11 cellular contexts compared by ENCODE assay signal in genomic region chr2:28407976-28408690, GRCh38. TPM values are rescaled to one million over a fixed set of nuclear protein-coding genes. Genes with fewer than 3 reads are reported as not detected.
DNase-seq lines count a peak whose midpoint lies in the region; ATAC-seq and TF ChIP-seq lines count a peak whose summit lies in the region.
"Had no signal": no experiment of that assay in that cellular context is flagged by ENCODE, and none has a peak within 500 bp of the region (broad histone marks: within the 10 kb centered on the region; RNA-seq: fewer than 3 reads in every experiment).

No MANE protein-coding gene starts in this region.

- peak overlapping the region; percentile 69 for H3K27ac ChIP-seq in CD4-positive, alpha-beta memory T cell (ENCODE audit: low read depth, low read length)
- no peak overlapping the region for H3K27ac ChIP-seq in body of pancreas

- H3K4me1 Mint-ChIP-seq in CD4-positive, alpha-beta memory T cell, result peaks cover 45 to 87% (median 66%) of the 10 kb centered on the region in 4 donors
- peaks cover 97% of the 10 kb centered on the region for H3K4me1 Mint-ChIP-seq in dendritic cell treated with granulocyte-macrophage colony-stimulating factor and Interleukin-4, amounts not matched to agents 40 ng/mL and 50 ng/mL, for 4 days (ENCODE audit: low read depth)
- H3K4me1 Mint-ChIP-seq in osteocyte (ENCODE audit: unreplicated experiment), result peaks cover 45% of the 10 kb centered on the region

- H3K4me3 ChIP-seq in CD4-positive, alpha-beta memory T cell (ENCODE audit: low read length in 2 of 2), result no peak overlapping the region
- no peak overlapping the region for H3K4me3 ChIP-seq in body of pancreas

- WGBS in body of pancreas, 2 donors, result 82 to 86% methylated on average over 5 of the region's 5 CpGs

- peaks cover 20% of the 10 kb centered on the region for H3K36me3 ChIP-seq in CD4-positive, alpha-beta memory T cell (ENCODE audit: insufficient read depth, low read length)
- H3K36me3 ChIP-seq in body of pancreas (replicated peaks in 1 of 2; ENCODE audit: insufficient read depth in 1 of 2, low read depth in 2 of 2), result peaks cover 35 to 61% of the 10 kb centered on the region in 2 donors

- no peak for TF ChIP-seq POLR2A in body of pancreas (IDR thresholded peaks at IDR 0.05)

- H3K9me3 Mint-ChIP-seq in CD4-positive, alpha-beta memory T cell, result peaks cover 0 to 3% (median 0%) of the 10 kb centered on the region in 8 donors
- H3K9me3 Mint-ChIP-seq in dendritic cell treated with granulocyte-macrophage colony-stimulating factor and Interleukin-4, amounts not matched to agents 40 ng/mL and 50 ng/mL, for 4 days, result no peaks in the 10 kb centered on the region
- no peaks in the 10 kb centered on the region for H3K9me3 Mint-ChIP-seq in osteocyte (ENCODE audit: unreplicated experiment)

- intact Hi-C loops in CD4-positive, alpha-beta memory T cell (cut with micrococcal nuclease), result loop anchor here (2.0 kb wide), 1 partner anchor 17 kb away; no protein-coding TSS in a partner anchor
- intact Hi-C loops in dendritic cell treated with granulocyte-macrophage colony-stimulating factor and Interleukin-4, amounts not matched to agents 40 ng/mL and 50 ng/mL, for 4 days (cut with micrococcal nuclease), result loop anchor here (5.0 kb wide), 1 partner anchor 44 kb away; no protein-coding TSS in a partner anchor
- intact Hi-C loops in body of pancreas (cut with DNase I), result loop anchor here (10.0 kb wide), 1 partner anchor 693 kb away; no protein-coding TSS in a partner anchor

- peaks cover 68% of the 10 kb centered on the region for H3K4me1 ChIP-seq in CD4-positive, alpha-beta memory T cell (ENCODE audit: insufficient read depth, low read length)
- peaks cover 2% of the 10 kb centered on the region for H3K4me1 ChIP-seq in body of pancreas

- peak overlapping the region in 3 of 8 donors; percentile 10 to 25 (median 25) for H3K4me3 Mint-ChIP-seq in CD4-positive, alpha-beta memory T cell
- peak overlapping the region; percentile 20 for H3K4me3 Mint-ChIP-seq in dendritic cell treated with granulocyte-macrophage colony-stimulating factor and Interleukin-4, amounts not matched to agents 40 ng/mL and 50 ng/mL, for 4 days
- H3K4me3 Mint-ChIP-seq in osteocyte (ENCODE audit: unreplicated experiment), result no peak overlapping the region

- H3K27ac Mint-ChIP-seq in CD4-positive, alpha-beta memory T cell, result peak overlapping the region; percentile 80 to 100 (median 98)
- peak overlapping the region; percentile 87 for H3K27ac Mint-ChIP-seq in dendritic cell treated with granulocyte-macrophage colony-stimulating factor and Interleukin-4, amounts not matched to agents 40 ng/mL and 50 ng/mL, for 4 days
- H3K27ac Mint-ChIP-seq in osteocyte (ENCODE audit: unreplicated experiment), result peak overlapping the region; percentile 42

- POLR2A ChIA-PET in CD4-positive, alpha-beta memory T cell (lab: Charles Lee; ENCODE audit: partially characterized antibody), result interaction anchor here (0.7 to 10.9 kb wide), 9 partner anchors 11 to 725 kb away, joined by 3 to 115 read pairs (median 3); partner anchors contain the start of gene FOSL2

- ATAC-seq in body of pancreas, result no peak
- ATAC-seq in GM19351 (IDR thresholded peaks at IDR 0.05; ENCODE audit: unreplicated experiment), result no peak

- no peaks in the 10 kb centered on the region for H3K27me3 ChIP-seq in CD4-positive, alpha-beta memory T cell (ENCODE audit: insufficient read depth, low read length)
- no peaks in the 10 kb centered on the region for H3K27me3 ChIP-seq in body of pancreas

- TF ChIP-seq CTCF in osteocyte (IDR thresholded peaks at IDR 0.05) (no peak), body of pancreas (IDR thresholded peaks at IDR 0.05) (no peak)

- CTCF ChIA-PET in CD4-positive, alpha-beta memory T cell (lab: Charles Lee; ENCODE audit: partially characterized antibody), result interaction anchor here (0.5 to 3.4 kb wide), 3 partner anchors 12 to 269 kb away, joined by 3 to 16 read pairs (median 5); no protein-coding TSS in a partner anchor

- no peak for DNase-seq in CD4-positive, alpha-beta memory T cell
- DNase-seq in M059J (ENCODE audit: low read depth), result peak; percentile 58
- DNase-seq in osteocyte (ENCODE audit: extremely low spot score, unreplicated experiment), result no peak
- DNase-seq in NCI-H2029 treated with DMSO at 0.1 percent for 48 hours (lab: John Stamatoyannopoulos, UW), result no peak
- no peak for DNase-seq in body of pancreas
- DNase-seq in GF-D8 (lab: John Stamatoyannopoulos, UW), result no peak
- DNase-seq: DMS79 treated with DMSO at 0.1 percent for 48 hours; NCI-H524; stimulated activated CD4-positive, alpha-beta T cell treated with anti-CD3 and anti-CD28 coated beads, Interleukin-4, amount 100 ng/mL, for 4 hours had no signal

- peaks cover 11 to 81% of the 10 kb centered on the region in 2 donors for H3K36me3 Mint-ChIP-seq in CD4-positive, alpha-beta memory T cell
- no peaks in the 10 kb centered on the region for H3K36me3 Mint-ChIP-seq in dendritic cell treated with granulocyte-macrophage colony-stimulating factor and Interleukin-4, amounts not matched to agents 40 ng/mL and 50 ng/mL, for 4 days (ENCODE audit: low read depth)
- H3K36me3 Mint-ChIP-seq in osteocyte (ENCODE audit: unreplicated experiment), result peaks cover 59% of the 10 kb centered on the region

- no peaks in the 10 kb centered on the region for H3K27me3 Mint-ChIP-seq in CD4-positive, alpha-beta memory T cell
- H3K27me3 Mint-ChIP-seq in dendritic cell treated with granulocyte-macrophage colony-stimulating factor and Interleukin-4, amounts not matched to agents 40 ng/mL and 50 ng/mL, for 4 days, result no peaks in the 10 kb centered on the region
- no peaks in the 10 kb centered on the region for H3K27me3 Mint-ChIP-seq in osteocyte (ENCODE audit: unreplicated experiment)

- H3K9me3 ChIP-seq in CD4-positive, alpha-beta memory T cell (ENCODE audit: control insufficient read depth in 1 of 2, low read length in 2 of 2), result no peaks in the 10 kb centered on the region
- H3K9me3 ChIP-seq in body of pancreas, result no peaks in the 10 kb centered on the region

RNA-seq across cellular contexts. Expression of gene FOSL2, which starts 15.5 kb away (rescaled TPM):
- total RNA-seq in CD4-positive, alpha-beta memory T cell, result 1 to 10 TPM; 6.6 to 6.7 TPM
- polyA plus RNA-seq in CD4-positive, alpha-beta memory T cell, result 1 to 10 TPM; 4.7 to 5.0 TPM
- total RNA-seq in M059J (2014; rRNA removed; shearing (Covaris generic)), result 42.9 and 75.2 TPM in 2 replicates
- total RNA-seq in osteocyte (82.6 and 83.2 TPM in 2 replicates), body of pancreas (10 to 100 TPM; 27.5 to 33.9 TPM)

Comparison
In these comparisons a context has a peak if more than half of its experiments do, and no peak if none do; other contexts are left out.
1. H3K27ac Mint-ChIP-seq: peak in every context shown above with its lines; median percentile 98 in CD4-positive, alpha-beta memory T cell; 87 in dendritic cell treated with granulocyte-macrophage colony-stimulating factor and Interleukin-4, amounts not matched to agents 40 ng/mL and 50 ng/mL, for 4 days; 42 in osteocyte.